16 cellular contexts compared by ENCODE assay signal in genomic region chr6:135113855-135114254, GRCh38. TPM values are rescaled to one million over a fixed set of nuclear protein-coding genes. Genes with fewer than 3 reads are reported as not detected.
A peak's percentile ranks its signal among the peaks of the same experiment; 100 is the strongest.
DNase-seq lines count a peak whose midpoint lies in the region; ATAC-seq, FAIRE-seq and TF ChIP-seq lines count a peak whose summit lies in the region.
"Had no signal": no experiment of that assay in that cellular context is flagged by ENCODE, and none has a peak within 500 bp of the region (broad histone marks: within the 10 kb centered on the region; RNA-seq: fewer than 3 reads in every experiment).

No MANE protein-coding gene starts in this region.

- H3K27me3 ChIP-seq in BLaER1: no peaks in the 10 kb centered on the region

- 0 out of 2 replicates have a peak, but pooled peaks cover under 1% of the 10 kb centered on the region for H3K9me3 ChIP-seq in BLaER1
- H3K9me3 ChIP-seq: Caco-2 had no signal

- H3K4me3 Mint-ChIP-seq in activated CD4-positive, alpha-beta T cell treated with anti-CD3 and anti-CD28 coated beads, Interleukin-2, amount 10 ng/mL, durations not matched to agents 7 days and 5 days: peak overlapping the region; percentile 40
- H3K4me3 Mint-ChIP-seq in T-cell: no peak overlapping the region
- H3K4me3 Mint-ChIP-seq: CD14-positive monocyte had no signal

- peaks cover 98% of the 10 kb centered on the region for H3K4me1 ChIP-seq in BLaER1
- H3K4me1 ChIP-seq: Caco-2 had no signal

- H3K36me3 ChIP-seq in BLaER1: no peaks in the 10 kb centered on the region

- H3K27ac ChIP-seq in BLaER1: peak overlapping the region; percentile 91
- H3K27ac ChIP-seq: GM23248 had no signal

- no peaks in the 10 kb centered on the region for H4K20me1 ChIP-seq in BLaER1

- peak overlapping the region; percentile 54 for H3K4me3 ChIP-seq in BLaER1
- H3K4me3 ChIP-seq: GM23248 had no signal

- no peak for ATAC-seq in T-cell (replicated peaks in 1 of 4)
- peak in 1 of 2 donors; percentile 19 for ATAC-seq in activated naive CD4-positive, alpha-beta T cell treated with anti-CD3 and anti-CD28 coated beads, Interleukin-2, amount 50 U/mL, for 72 hours
- ATAC-seq: PC-3 had no signal

- no peak for FAIRE-seq in GM12892 (lab: Jason Lieb, UNC)

- peak overlapping the region; percentile 76 for H3K27ac Mint-ChIP-seq in activated CD4-positive, alpha-beta T cell treated with anti-CD3 and anti-CD28 coated beads, Interleukin-2, amount 10 ng/mL, durations not matched to agents 7 days and 5 days
- H3K27ac Mint-ChIP-seq in T-cell: peak overlapping the region; percentile 83 to 88
- peak overlapping the region; percentile 90 to 96 for H3K27ac Mint-ChIP-seq in activated naive CD4-positive, alpha-beta T cell treated with anti-CD3 and anti-CD28 coated beads, Interleukin-2, amount 50 U/mL, for 72 hours
- H3K27ac Mint-ChIP-seq: CD14-positive monocyte had no signal

- no peak for DNase-seq in activated CD4-positive, alpha-beta T cell treated with anti-CD3 and anti-CD28 coated beads, Interleukin-2, amount 10 ng/mL, durations not matched to agents 7 days and 5 days
- DNase-seq in activated CD4-positive, alpha-beta T cell treated with anti-CD3 and anti-CD28 coated beads for 1 hour: no peak
- DNase-seq in T-cell (no peak), NCI-H2107 (lab: John Stamatoyannopoulos, UW) (no peak), GM12892 (ENCODE audit: insufficient read length) (no peak)
- no peak for DNase-seq in activated naive CD4-positive, alpha-beta T cell treated with anti-CD3 and anti-CD28 coated beads, Interleukin-2, amount 50 U/mL, for 72 hours (ENCODE audit: low spot score in 2 of 2)
- no peak for DNase-seq in effector CD8-positive, alpha-beta T cell (lab: John Stamatoyannopoulos, UW)
- DNase-seq: Caco-2, GM23248, NCI-H1436, NCI-H2081 treated with DMSO at 0.1 percent for 48 hours, NCI-H2227 treated with DMSO at 0.1 percent for 48 hours, NCI-H526, PC-3 had no signal

- CTCF ChIA-PET in activated CD4-positive, alpha-beta T cell treated with anti-CD3 and anti-CD28 coated beads, Interleukin-2, amount 10 ng/mL, durations not matched to agents 7 days and 5 days (lab: Charles Lee): interaction anchor here (1.0 to 1.5 kb wide), 2 partner anchors 20 to 22 kb away, joined by 3 to 4 read pairs; no protein-coding TSS in a partner anchor
- CTCF ChIA-PET in T-cell (lab: Charles Lee): interaction anchor here in 1 of 2 donors (1.0 kb wide), 1 partner anchor 29 kb away, joined by 3 read pairs; no protein-coding TSS in a partner anchor

- POLR2A ChIA-PET in activated CD4-positive, alpha-beta T cell treated with anti-CD3 and anti-CD28 coated beads, Interleukin-2, amount 10 ng/mL, durations not matched to agents 7 days and 5 days (lab: Charles Lee): no interaction called here
- POLR2A ChIA-PET in T-cell (lab: Charles Lee): no interaction called here

- H3K27me3 Mint-ChIP-seq in activated CD4-positive, alpha-beta T cell treated with anti-CD3 and anti-CD28 coated beads, Interleukin-2, amount 10 ng/mL, durations not matched to agents 7 days and 5 days: no peaks in the 10 kb centered on the region
- H3K27me3 Mint-ChIP-seq in T-cell: peaks cover 0 to 5% of the 10 kb centered on the region in 2 donors

- H3K4me1 Mint-ChIP-seq in activated CD4-positive, alpha-beta T cell treated with anti-CD3 and anti-CD28 coated beads, Interleukin-2, amount 10 ng/mL, durations not matched to agents 7 days and 5 days: peaks cover 74% of the 10 kb centered on the region
- H3K4me1 Mint-ChIP-seq in T-cell: peaks cover 50 to 68% (median 67%) of the 10 kb centered on the region in 3 donors

- peaks cover 16% of the 10 kb centered on the region for H3K9me3 Mint-ChIP-seq in activated CD4-positive, alpha-beta T cell treated with anti-CD3 and anti-CD28 coated beads, Interleukin-2, amount 10 ng/mL, durations not matched to agents 7 days and 5 days
- H3K9me3 Mint-ChIP-seq in T-cell: no peaks in the 10 kb centered on the region
- H3K9me3 Mint-ChIP-seq in activated naive CD4-positive, alpha-beta T cell treated with anti-CD3 and anti-CD28 coated beads, Interleukin-2, amount 50 U/mL, for 72 hours: peaks cover 6 to 7% of the 10 kb centered on the region in 2 donors

- peak overlapping the region; percentile 76 for H3K9ac ChIP-seq in BLaER1
- H3K9ac ChIP-seq: GM23248 had no signal

- H3K4me2 ChIP-seq in BLaER1: peak overlapping the region; percentile 88

- no peak for TF ChIP-seq POLR2A in GM12892 (IDR thresholded peaks at IDR 0.05; ENCODE audit: low read depth, low read length)

- H3K36me3 Mint-ChIP-seq in activated CD4-positive, alpha-beta T cell treated with anti-CD3 and anti-CD28 coated beads, Interleukin-2, amount 10 ng/mL, durations not matched to agents 7 days and 5 days (ENCODE audit: low read depth): peaks cover 18% of the 10 kb centered on the region
- no peaks in the 10 kb centered on the region for H3K36me3 Mint-ChIP-seq in T-cell
- H3K36me3 Mint-ChIP-seq in activated naive CD4-positive, alpha-beta T cell treated with anti-CD3 and anti-CD28 coated beads, Interleukin-2, amount 50 U/mL, for 72 hours: peaks cover 8 to 14% of the 10 kb centered on the region in 2 donors
- H3K36me3 Mint-ChIP-seq: CD14-positive monocyte had no signal

RNA-seq across cellular contexts. Expression of gene HBS1L, which starts 59.2 kb away (rescaled TPM):
- total RNA-seq in activated CD4-positive, alpha-beta T cell treated with anti-CD3 and anti-CD28 coated beads, Interleukin-2, amount 10 ng/mL, durations not matched to agents 7 days and 5 days: 10 to 100 TPM; 71.5 to 74.7 TPM
- 100 to 1,000 TPM in 1 of 5 donors, 10 to 100 TPM in 4; 51.4 to 112 (median 69.7) TPM for total RNA-seq in T-cell
- 100 to 1,000 TPM; 147 to 234 TPM for total RNA-seq in activated naive CD4-positive, alpha-beta T cell treated with anti-CD3 and anti-CD28 coated beads, Interleukin-2, amount 50 U/mL, for 72 hours
- polyA plus RNA-seq in GM12892 (2012; ENCODE audit: missing spikeins): 90.0 TPM
